12 cellular contexts compared by ENCODE assay signal in the genomic region with DNA sequence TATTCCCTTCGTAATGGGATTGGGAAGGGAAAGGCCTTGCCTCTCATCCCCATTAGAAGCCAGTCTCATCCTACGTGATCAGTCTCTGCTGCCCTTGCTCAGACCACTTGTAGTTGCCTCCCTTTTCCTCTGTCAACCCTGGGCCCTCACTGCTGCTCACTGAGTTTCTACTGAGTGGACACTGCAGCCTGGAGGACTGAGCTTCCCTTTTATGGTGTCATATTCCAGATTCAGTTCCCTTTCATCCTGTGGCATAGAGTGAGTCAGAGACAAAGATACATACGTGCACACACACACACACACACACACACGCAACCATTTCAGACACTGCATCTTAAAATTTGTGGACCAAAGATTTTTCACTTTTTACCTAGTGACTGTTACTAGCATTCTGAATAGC. TPM values are rescaled to one million over a fixed set of nuclear protein-coding genes. Genes with fewer than 3 reads are reported as not detected.
DNase-seq lines count a peak whose midpoint lies in the region; ATAC-seq and TF ChIP-seq lines count a peak whose summit lies in the region.
"Had no signal": no experiment of that assay in that cellular context is flagged by ENCODE, and none has a peak within 500 bp of the region (broad histone marks: within the 10 kb centered on the region; RNA-seq: fewer than 3 reads in every experiment).

No MANE protein-coding gene starts in this region.

- H3K27ac Mint-ChIP-seq in activated T-helper 1 cell treated with anti-CD3 and anti-CD28 coated beads, Interleukin-12 subunit alpha, Interleukin-12 subunit beta, Interleukin-2, Interleukin-4 antibody, amounts not matched to agents 30 ng/mL and 10 ng/mL and 1 ng/mL, durations not matched to agents 14 hours and 24 hours and 36 hours, result no peak overlapping the region
- H3K27ac Mint-ChIP-seq: natural killer cell had no signal

- H3K27me3 Mint-ChIP-seq in activated T-helper 1 cell treated with anti-CD3 and anti-CD28 coated beads, Interleukin-12 subunit alpha, Interleukin-12 subunit beta, Interleukin-2, Interleukin-4 antibody, amounts not matched to agents 30 ng/mL and 10 ng/mL and 1 ng/mL, durations not matched to agents 14 hours and 24 hours and 36 hours (ENCODE audit: insufficient read depth), result no peaks in the 10 kb centered on the region
- H3K27me3 Mint-ChIP-seq: IgD-negative memory B cell had no signal

- H3K27me3 ChIP-seq in SK-N-SH (ENCODE audit: insufficient read depth) (no peaks in the 10 kb centered on the region), RWPE2 (ENCODE audit: insufficient read depth, poor library complexity, severe bottlenecking) (no peaks in the 10 kb centered on the region), gastrocnemius medialis (no peaks in the 10 kb centered on the region)
- H3K27me3 ChIP-seq: dorsolateral prefrontal cortex had no signal

- peaks cover 5% of the 10 kb centered on the region for H3F3A ChIP-seq in SK-N-SH (replicated peaks; ENCODE audit: insufficient read depth)

- H3K36me3 ChIP-seq in SK-N-SH (replicated peaks in 1 of 2; ENCODE audit: control insufficient read depth in 1 of 2, insufficient read depth in 2 of 2, low read length in 1 of 2) (peaks cover 73 to 77% of the 10 kb centered on the region in 2 experiments), RWPE2 (ENCODE audit: low read depth) (peaks cover 84% of the 10 kb centered on the region), gastrocnemius medialis (peaks cover 0 to 60% of the 10 kb centered on the region in 2 donors)

- ATAC-seq in SK-N-SH treated with all-trans-retinoic acid at 6 μM for 48 hours (peak; percentile 74), RWPE2 (ENCODE audit: low read depth) (peak; percentile 87), gastrocnemius medialis (no peak), HG03196 (IDR thresholded peaks at IDR 0.05; ENCODE audit: unreplicated experiment) (no peak)
- ATAC-seq: natural killer cell had no signal

- in situ Hi-C loops in gastrocnemius medialis (cut with MboI; ENCODE audit: low sequenced_read_pairs in 4 of 4), result loop anchor here in 2 of 4 donors (25.0 kb wide), 3 partner anchors 484 to 641 kb away; no protein-coding TSS in a partner anchor

- H3K36me3 Mint-ChIP-seq in activated T-helper 1 cell treated with anti-CD3 and anti-CD28 coated beads, Interleukin-12 subunit alpha, Interleukin-12 subunit beta, Interleukin-2, Interleukin-4 antibody, amounts not matched to agents 30 ng/mL and 10 ng/mL and 1 ng/mL, durations not matched to agents 14 hours and 24 hours and 36 hours (ENCODE audit: low read depth), result peaks cover 58% of the 10 kb centered on the region

- H3K9me3 Mint-ChIP-seq in activated T-helper 1 cell treated with anti-CD3 and anti-CD28 coated beads, Interleukin-12 subunit alpha, Interleukin-12 subunit beta, Interleukin-2, Interleukin-4 antibody, amounts not matched to agents 30 ng/mL and 10 ng/mL and 1 ng/mL, durations not matched to agents 14 hours and 24 hours and 36 hours, result no peaks in the 10 kb centered on the region
- H3K9me3 Mint-ChIP-seq: IgD-negative memory B cell, natural killer cell had no signal

- no peaks in the 10 kb centered on the region for H4K20me1 ChIP-seq in SK-N-SH (ENCODE audit: insufficient read depth)

- CTCF ChIA-PET in SK-N-SH (lab: Yijun Ruan, JAX), result interaction anchor here (0.7 to 1.2 kb wide), 2 partner anchors 12 to 19 kb away, joined by 3 read pairs; no protein-coding TSS in a partner anchor

- H3K4me1 Mint-ChIP-seq in activated T-helper 1 cell treated with anti-CD3 and anti-CD28 coated beads, Interleukin-12 subunit alpha, Interleukin-12 subunit beta, Interleukin-2, Interleukin-4 antibody, amounts not matched to agents 30 ng/mL and 10 ng/mL and 1 ng/mL, durations not matched to agents 14 hours and 24 hours and 36 hours (ENCODE audit: low read depth), result peaks cover 12% of the 10 kb centered on the region

- H3K9me2 ChIP-seq in SK-N-SH, result no peaks in the 10 kb centered on the region

- H3K4me3 ChIP-seq in SK-N-SH (ENCODE audit: low read depth in 2 of 2, low read length in 1 of 2) (no peak overlapping the region), RWPE2 (ENCODE audit: severe bottlenecking) (no peak overlapping the region), fibroblast of villous mesenchyme (ENCODE audit: low read depth, low read length) (no peak overlapping the region), skeletal muscle cell (ENCODE audit: low read depth, low read length) (no peak overlapping the region), gastrocnemius medialis (no peak overlapping the region)
- H3K4me3 ChIP-seq: dorsolateral prefrontal cortex, PC-9 had no signal

- DNase-seq in SK-N-SH (no peak), RWPE2 (ENCODE audit: low spot score) (no peak), fibroblast of villous mesenchyme (ENCODE audit: low read depth) (peak; percentile 51), skeletal muscle cell (ENCODE audit: low read depth) (peak; percentile 62), gastrocnemius medialis (no peak)
- no peak for DNase-seq in activated T-helper 1 cell treated with anti-CD3 and anti-CD28 coated beads, Interleukin-12 subunit alpha, Interleukin-12 subunit beta, Interleukin-2, Interleukin-4 antibody, amounts not matched to agents 30 ng/mL and 10 ng/mL and 1 ng/mL, durations not matched to agents 14 hours and 24 hours and 36 hours (ENCODE audit: low spot score)
- DNase-seq: dorsolateral prefrontal cortex, natural killer cell, PC-9 had no signal

- POLR2A ChIA-PET in SK-N-SH (lab: Yijun Ruan, JAX), result no interaction called here

- TF ChIP-seq EP300 in SK-N-SH (IDR thresholded peaks at IDR 0.05; ENCODE audit: borderline replicate concordance in 1 of 2, low read depth in 1 of 2, low read length in 1 of 2), result no peak

- no peak for TF ChIP-seq POLR2A in gastrocnemius medialis (IDR thresholded peaks at IDR 0.05)

- 81% methylated on average over 4 of the region's 4 CpGs for WGBS in SK-N-SH (ENCODE audit: low lambda C conversion rate)

- H3K4me2 ChIP-seq in SK-N-SH, result no peak overlapping the region
- H3K4me2 ChIP-seq: PC-9 had no signal

- no peak overlapping the region for H3K9ac ChIP-seq in SK-N-SH

- H3K4me1 ChIP-seq in SK-N-SH (ENCODE audit: control insufficient read depth in 1 of 2, insufficient read depth in 2 of 2, low read depth in 1 of 2, low read length in 1 of 2) (peaks cover 0 to 3% of the 10 kb centered on the region in 2 experiments; a peak in 2 of 4 replicates), RWPE2 (ENCODE audit: insufficient read depth, poor library complexity, severe bottlenecking) (peaks cover 27% of the 10 kb centered on the region), gastrocnemius medialis (no peaks in the 10 kb centered on the region)

- H3K79me2 ChIP-seq in SK-N-SH (ENCODE audit: insufficient read depth), result no peaks in the 10 kb centered on the region

- H2AFZ ChIP-seq in SK-N-SH (ENCODE audit: low read depth), result no peak overlapping the region
- H2AFZ ChIP-seq: PC-9 had no signal

- H3K9me3 ChIP-seq in SK-N-SH, result no peaks in the 10 kb centered on the region
- no peaks in the 10 kb centered on the region for H3K9me3 ChIP-seq in RWPE2 (ENCODE audit: severe bottlenecking)
- H3K9me3 ChIP-seq in gastrocnemius medialis, result no peaks in the 10 kb centered on the region

- TF ChIP-seq CTCF in SK-N-SH (IDR thresholded peaks at IDR 0.05), result no peak
- TF ChIP-seq CTCF in RWPE2 (IDR thresholded peaks at IDR 0.05; ENCODE audit: poor library complexity, severe bottlenecking), result no peak
- no peak for TF ChIP-seq CTCF in fibroblast of villous mesenchyme (IDR thresholded peaks at IDR 0.05; ENCODE audit: insufficient read depth, low read depth, low read length)
- no peak for TF ChIP-seq CTCF in gastrocnemius medialis (IDR thresholded peaks at IDR 0.05 in 4 of 5, conservative IDR thresholded peaks at IDR 0.05 in 1 of 5)

- intact Hi-C loops in gastrocnemius medialis (cut with DNase I; ENCODE audit: low total_unique reads), result no loop called here
- intact Hi-C loops in activated T-helper 1 cell treated with anti-CD3 and anti-CD28 coated beads, Interleukin-12 subunit alpha, Interleukin-12 subunit beta, Interleukin-2, Interleukin-4 antibody, amounts not matched to agents 30 ng/mL and 10 ng/mL and 1 ng/mL, durations not matched to agents 14 hours and 24 hours and 36 hours (cut with micrococcal nuclease), result no loop called here

- H3K27ac ChIP-seq in SK-N-SH (ENCODE audit: low read depth in 2 of 2, low read length in 1 of 2), result no peak overlapping the region
- peak overlapping the region; percentile 31 for H3K27ac ChIP-seq in RWPE2 (ENCODE audit: poor library complexity, severe bottlenecking)
- no peak overlapping the region for H3K27ac ChIP-seq in gastrocnemius medialis
- H3K27ac ChIP-seq: dorsolateral prefrontal cortex, PC-9 had no signal

- no peak overlapping the region for H3K4me3 Mint-ChIP-seq in activated T-helper 1 cell treated with anti-CD3 and anti-CD28 coated beads, Interleukin-12 subunit alpha, Interleukin-12 subunit beta, Interleukin-2, Interleukin-4 antibody, amounts not matched to agents 30 ng/mL and 10 ng/mL and 1 ng/mL, durations not matched to agents 14 hours and 24 hours and 36 hours
- H3K4me3 Mint-ChIP-seq: IgD-negative memory B cell, natural killer cell had no signal

- no peak for TF ChIP-seq RAD21 in SK-N-SH (IDR thresholded peaks at IDR 0.05; ENCODE audit: low read length)

TF ChIP-seq in SK-N-SH treated with all-trans-retinoic acid at 6 μM for 48 hours, 23 proteins besides CTCF, POLR2A, EP300 and RAD21 (continues in another document):
- no peak for TF ChIP-seq ZFP30 (CRISPR knock-in tag; IDR thresholded peaks at IDR 0.05)
- TF ChIP-seq TOX (CRISPR knock-in tag; IDR thresholded peaks at IDR 0.05; ENCODE audit: borderline replicate concordance), result no peak

TF ChIP-seq in SK-N-SH, 30 proteins besides CTCF, POLR2A, EP300 and RAD21:
- TF ChIP-seq FOSL2 (IDR thresholded peaks at IDR 0.05; ENCODE audit: borderline replicate concordance, low read depth) (no peak), SIN3A (IDR thresholded peaks at IDR 0.05; ENCODE audit: borderline replicate concordance, low read depth, low read length) (no peak), MEF2A (IDR thresholded peaks at IDR 0.05; ENCODE audit: borderline replicate concordance, low read depth) (no peak)

RNA-seq across cellular contexts. Expression of gene COG3, which starts 56.6 kb away (rescaled TPM):
- 25.6 and 58.9 TPM in 2 replicates for polyA plus RNA-seq in SK-N-SH (2012; rRNA removed)
- polyA plus RNA-seq in SK-N-SH (2012; cell fraction: cytosol; rRNA removed), result 20.8 and 27.4 TPM in 2 replicates
- 53.1 and 53.7 TPM in 2 replicates for polyA plus RNA-seq in SK-N-SH (2012; cell fraction: nucleus; rRNA removed)
- total RNA-seq in fibroblast of villous mesenchyme, result 39.6 and 41.0 TPM in 2 replicates
- 10 to 100 TPM; 10.4 to 20.3 (median 17.8) TPM for total RNA-seq in gastrocnemius medialis
- 22.9 and 23.2 TPM in 2 replicates for total RNA-seq in activated T-helper 1 cell treated with anti-CD3 and anti-CD28 coated beads, Interleukin-12 subunit alpha, Interleukin-12 subunit beta, Interleukin-2, Interleukin-4 antibody, amounts not matched to agents 30 ng/mL and 10 ng/mL and 1 ng/mL, durations not matched to agents 14 hours and 24 hours and 36 hours

Comparison
In these comparisons a context has a peak if more than half of its experiments do, and no peak if none do; other contexts are left out.
1. ATAC-seq: peak in SK-N-SH treated with all-trans-retinoic acid at 6 μM for 48 hours (single experiment) and RWPE2 (single experiment); none in gastrocnemius medialis (0 of 2) and HG03196 (single experiment).
2. DNase-seq: peak in fibroblast of villous mesenchyme (single experiment) and skeletal muscle cell (single experiment); none in SK-N-SH (single experiment), RWPE2 (single experiment), gastrocnemius medialis (0 of 2) and activated T-helper 1 cell treated with anti-CD3 and anti-CD28 coated beads, Interleukin-12 subunit alpha, Interleukin-12 subunit beta, Interleukin-2, Interleukin-4 antibody, amounts not matched to agents 30 ng/mL and 10 ng/mL and 1 ng/mL, durations not matched to agents 14 hours and 24 hours and 36 hours (single experiment).